ENCODE assay signal across 19 cellular contexts in the genomic region with DNA sequence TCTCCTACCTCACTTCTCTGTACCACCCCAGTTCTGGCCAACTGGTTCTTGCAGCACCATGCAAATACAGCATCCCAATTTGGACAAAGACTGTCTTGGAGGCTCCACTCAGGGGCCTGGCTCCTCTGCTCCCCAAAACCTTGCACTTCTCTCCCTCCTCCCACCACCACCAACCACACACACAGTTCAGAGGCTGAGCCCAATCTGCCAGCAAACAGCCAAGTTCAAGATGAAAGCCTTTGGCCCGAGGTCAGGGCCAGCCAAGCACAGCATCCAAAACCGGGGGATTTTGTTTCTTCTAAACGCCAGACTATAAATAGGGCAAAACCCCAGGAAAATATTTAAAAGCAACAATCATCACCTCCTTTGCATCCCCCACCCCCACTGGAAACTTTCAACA. TPM values are rescaled to one million over a fixed set of nuclear protein-coding genes. Genes with fewer than 3 reads are reported as not detected.
DNase-seq lines count a peak whose midpoint lies in the region; ATAC-seq lines count a peak whose summit lies in the region.
"Had no signal": no experiment of that assay in that cellular context is flagged by ENCODE, and none has a peak within 500 bp of the region (broad histone marks: within the 10 kb centered on the region; RNA-seq: fewer than 3 reads in every experiment).

No MANE protein-coding gene starts in this region.

- POLR2A ChIA-PET in activated naive CD8-positive, alpha-beta T cell treated with anti-CD3 and anti-CD28 coated beads, Interleukin-2, amount 10 ng/mL, durations not matched to agents 7 days and 5 days (lab: Charles Lee): no interaction called here

- H3K4me3 Mint-ChIP-seq in activated CD4-positive, alpha-beta T cell treated with anti-CD3 and anti-CD28 coated beads, Interleukin-2, amount 10 ng/mL, durations not matched to agents 24 days and 14 days: peak overlapping the region; percentile 94
- H3K4me3 Mint-ChIP-seq in activated naive CD8-positive, alpha-beta T cell treated with anti-CD3 and anti-CD28 coated beads, Interleukin-2, amount 10 ng/mL, durations not matched to agents 7 days and 5 days: peak overlapping the region; percentile 21
- peak overlapping the region; percentile 73 for H3K4me3 Mint-ChIP-seq in stimulated activated effector memory CD8-positive, alpha-beta T cell treated with anti-CD3 and anti-CD28 coated beads, Interleukin-12 subunit alpha, Interleukin-12 subunit beta, amount 100 ng/mL, for 72 hours
- H3K4me3 Mint-ChIP-seq: activated CD4-positive, alpha-beta T cell treated with anti-CD3 and anti-CD28 coated beads, Interleukin-2, amount 10 ng/mL, durations not matched to agents 7 days and 5 days had no signal

- H3K27ac Mint-ChIP-seq in activated CD4-positive, alpha-beta T cell treated with anti-CD3 and anti-CD28 coated beads, Interleukin-2, amount 10 ng/mL, durations not matched to agents 24 days and 14 days: peak overlapping the region; percentile 86
- H3K27ac Mint-ChIP-seq in activated naive CD8-positive, alpha-beta T cell treated with anti-CD3 and anti-CD28 coated beads, Interleukin-2, amount 10 ng/mL, durations not matched to agents 7 days and 5 days: peak overlapping the region; percentile 96
- peak overlapping the region; percentile 62 for H3K27ac Mint-ChIP-seq in stimulated activated effector memory CD8-positive, alpha-beta T cell treated with anti-CD3 and anti-CD28 coated beads, Interleukin-12 subunit alpha, Interleukin-12 subunit beta, amount 100 ng/mL, for 72 hours
- H3K27ac Mint-ChIP-seq: activated CD4-positive, alpha-beta T cell treated with anti-CD3 and anti-CD28 coated beads, Interleukin-2, amount 10 ng/mL, durations not matched to agents 7 days and 5 days had no signal

- H3K9me3 Mint-ChIP-seq in activated CD4-positive, alpha-beta T cell treated with anti-CD3 and anti-CD28 coated beads, Interleukin-2, amount 10 ng/mL, durations not matched to agents 24 days and 14 days: peaks cover 15% of the 10 kb centered on the region
- H3K9me3 Mint-ChIP-seq in activated naive CD8-positive, alpha-beta T cell treated with anti-CD3 and anti-CD28 coated beads, Interleukin-2, amount 10 ng/mL, durations not matched to agents 7 days and 5 days: peaks cover 5% of the 10 kb centered on the region
- no peaks in the 10 kb centered on the region for H3K9me3 Mint-ChIP-seq in stimulated activated effector memory CD8-positive, alpha-beta T cell treated with anti-CD3 and anti-CD28 coated beads, Interleukin-12 subunit alpha, Interleukin-12 subunit beta, amount 100 ng/mL, for 72 hours

- intact Hi-C loops in activated CD4-positive, alpha-beta T cell treated with anti-CD3 and anti-CD28 coated beads, Interleukin-2, amount 10 ng/mL, durations not matched to agents 24 days and 14 days (cut with micrococcal nuclease): loop anchor here (10.0 kb wide), 1 partner anchor 1851 kb away; a partner anchor contains a TSS

- H3K36me3 Mint-ChIP-seq in activated CD4-positive, alpha-beta T cell treated with anti-CD3 and anti-CD28 coated beads, Interleukin-2, amount 10 ng/mL, durations not matched to agents 24 days and 14 days (ENCODE audit: low read depth): peaks cover 77% of the 10 kb centered on the region
- peaks cover 40% of the 10 kb centered on the region for H3K36me3 Mint-ChIP-seq in activated naive CD8-positive, alpha-beta T cell treated with anti-CD3 and anti-CD28 coated beads, Interleukin-2, amount 10 ng/mL, durations not matched to agents 7 days and 5 days
- peaks cover 20% of the 10 kb centered on the region for H3K36me3 Mint-ChIP-seq in stimulated activated effector memory CD8-positive, alpha-beta T cell treated with anti-CD3 and anti-CD28 coated beads, Interleukin-12 subunit alpha, Interleukin-12 subunit beta, amount 100 ng/mL, for 72 hours

- H3K27me3 Mint-ChIP-seq in activated CD4-positive, alpha-beta T cell treated with anti-CD3 and anti-CD28 coated beads, Interleukin-2, amount 10 ng/mL, durations not matched to agents 24 days and 14 days: no peaks in the 10 kb centered on the region
- H3K27me3 Mint-ChIP-seq in activated naive CD8-positive, alpha-beta T cell treated with anti-CD3 and anti-CD28 coated beads, Interleukin-2, amount 10 ng/mL, durations not matched to agents 7 days and 5 days: no peaks in the 10 kb centered on the region
- H3K27me3 Mint-ChIP-seq: activated CD4-positive, alpha-beta T cell treated with anti-CD3 and anti-CD28 coated beads, Interleukin-2, amount 10 ng/mL, durations not matched to agents 7 days and 5 days had no signal

- H3K27ac ChIP-seq in KOPT-K1 (ENCODE audit: low read depth, low read length, poor library complexity, severe bottlenecking): peak overlapping the region; percentile 90
- H3K27ac ChIP-seq: adrenal gland had no signal

- peaks cover 19% of the 10 kb centered on the region; the same call in 1 of the 2 replicates for H3K36me3 ChIP-seq in KOPT-K1 (ENCODE audit: insufficient read depth, low read length)
- H3K36me3 ChIP-seq: adrenal gland, colonic mucosa had no signal

- H3K9me3 ChIP-seq in KOPT-K1 (ENCODE audit: insufficient read depth, low read length, poor library complexity, severe bottlenecking): no peaks in the 10 kb centered on the region
- H3K9me3 ChIP-seq: adrenal gland, colonic mucosa had no signal

- no peak for ATAC-seq in activated naive CD8-positive, alpha-beta T cell treated with anti-CD3 and anti-CD28 coated beads, Interleukin-2, amount 10 ng/mL, durations not matched to agents 7 days and 5 days (ENCODE audit: low read depth)
- no peak for ATAC-seq in stimulated activated effector memory CD8-positive, alpha-beta T cell treated with anti-CD3 and anti-CD28 coated beads, Interleukin-12 subunit alpha, Interleukin-12 subunit beta, amount 100 ng/mL, for 72 hours
- ATAC-seq: left lobe of liver had no signal

- no peak for DNase-seq in activated CD4-positive, alpha-beta T cell treated with anti-CD3 and anti-CD28 coated beads, Interleukin-2, amount 10 ng/mL, durations not matched to agents 24 days and 14 days
- DNase-seq in activated CD4-positive, alpha-beta T cell treated with anti-CD3 and anti-CD28 coated beads for 4 hours: no peak
- no peak for DNase-seq in activated naive CD8-positive, alpha-beta T cell treated with anti-CD3 and anti-CD28 coated beads, Interleukin-2, amount 10 ng/mL, durations not matched to agents 7 days and 5 days
- DNase-seq in stimulated activated effector memory CD8-positive, alpha-beta T cell treated with anti-CD3 and anti-CD28 coated beads, Interleukin-12 subunit alpha, Interleukin-12 subunit beta, amount 100 ng/mL, for 72 hours (ENCODE audit: low spot score in 2 of 2): no peak
- no peak for DNase-seq in RKO (ENCODE audit: low spot score)
- no peak for DNase-seq in effector CD8-positive, alpha-beta T cell (lab: John Stamatoyannopoulos, UW)
- DNase-seq in Ammon's horn (ENCODE audit: low spot score): no peak
- DNase-seq: activated CD4-positive, alpha-beta T cell treated with anti-CD3 and anti-CD28 coated beads, Interleukin-2, amount 10 ng/mL, durations not matched to agents 7 days and 5 days; adrenal gland; C1 segment of cervical spinal cord; colonic mucosa; NCI-H1436; NCI-H69; stimulated activated CD4-positive, alpha-beta T cell treated with anti-CD3 and anti-CD28 coated beads, Interleukin-4, amount 100 ng/mL, for 1 hour had no signal

- H3K4me1 Mint-ChIP-seq in activated CD4-positive, alpha-beta T cell treated with anti-CD3 and anti-CD28 coated beads, Interleukin-2, amount 10 ng/mL, durations not matched to agents 24 days and 14 days: peaks cover 87% of the 10 kb centered on the region
- H3K4me1 Mint-ChIP-seq in activated naive CD8-positive, alpha-beta T cell treated with anti-CD3 and anti-CD28 coated beads, Interleukin-2, amount 10 ng/mL, durations not matched to agents 7 days and 5 days: peaks cover 87% of the 10 kb centered on the region
- H3K4me1 Mint-ChIP-seq in stimulated activated effector memory CD8-positive, alpha-beta T cell treated with anti-CD3 and anti-CD28 coated beads, Interleukin-12 subunit alpha, Interleukin-12 subunit beta, amount 100 ng/mL, for 72 hours: peaks cover 87% of the 10 kb centered on the region

RNA-seq across cellular contexts. Expression of a gene that starts 5.7 kb away (rescaled TPM):
- total RNA-seq in activated CD4-positive, alpha-beta T cell treated with anti-CD3 and anti-CD28 coated beads, Interleukin-2, amount 10 ng/mL, durations not matched to agents 24 days and 14 days: 33.8 and 35.3 TPM in 2 replicates
- total RNA-seq in activated naive CD8-positive, alpha-beta T cell treated with anti-CD3 and anti-CD28 coated beads, Interleukin-2, amount 10 ng/mL, durations not matched to agents 7 days and 5 days: 1 to 10 TPM; 7.8 to 8.5 TPM
- total RNA-seq: A673, G401, smooth muscle cell had no signal

Comparison
In these comparisons a context has a peak if more than half of its experiments do, and no peak if none do; other contexts are left out.
1. H3K4me3 Mint-ChIP-seq: peak in every context shown above with its lines; median percentile 94 in activated CD4-positive, alpha-beta T cell treated with anti-CD3 and anti-CD28 coated beads, Interleukin-2, amount 10 ng/mL, durations not matched to agents 24 days and 14 days; 73 in stimulated activated effector memory CD8-positive, alpha-beta T cell treated with anti-CD3 and anti-CD28 coated beads, Interleukin-12 subunit alpha, Interleukin-12 subunit beta, amount 100 ng/mL, for 72 hours; 21 in activated naive CD8-positive, alpha-beta T cell treated with anti-CD3 and anti-CD28 coated beads, Interleukin-2, amount 10 ng/mL, durations not matched to agents 7 days and 5 days.